In genomic region chr4:26584725-26585124, GRCh38 we compare ENCODE assay signal across 8 cellular contexts. TPM values are rescaled to one million over a fixed set of nuclear protein-coding genes. Genes with fewer than 3 reads are reported as not detected.
DNase-seq lines count a peak whose midpoint lies in the region; ATAC-seq, FAIRE-seq and TF ChIP-seq lines count a peak whose summit lies in the region.

No MANE protein-coding gene starts in this region.

- H2AFZ ChIP-seq in OCI-LY1 (ENCODE audit: low read length) (no peak overlapping the region), H1 (ENCODE audit: low read length) (no peak overlapping the region), neural progenitor cell (replicated peaks) (peak overlapping the region; percentile 98)

- H3K27me3 ChIP-seq in CD4-positive, alpha-beta T cell (ENCODE audit: control insufficient read depth, insufficient read depth, low read length): no peaks in the 10 kb centered on the region
- H3K27me3 ChIP-seq in OCI-LY1 (ENCODE audit: insufficient read depth, low read length) (no peaks in the 10 kb centered on the region), H1 (replicated peaks in 1 of 4; ENCODE audit: control insufficient read depth in 3 of 4, extremely low read depth in 1 of 4, insufficient read depth in 3 of 4, low read length in 3 of 4) (no peaks in the 10 kb centered on the region), neural progenitor cell (no peaks in the 10 kb centered on the region)

- no peak overlapping the region for H4K8ac ChIP-seq in H1 (ENCODE audit: extremely low read depth, insufficient read depth, low read length)

- H3K4me3 Mint-ChIP-seq in CD4-positive, alpha-beta T cell: peak overlapping the region; percentile 96
- peak overlapping the region; percentile 97 for H3K4me3 Mint-ChIP-seq in neural progenitor cell

- no peaks in the 10 kb centered on the region for H3K36me3 ChIP-seq in OCI-LY1 (ENCODE audit: insufficient read depth, low read length)
- H3K36me3 ChIP-seq in H1 (ENCODE audit: control insufficient read depth in 2 of 4, insufficient read depth in 4 of 4, low read length in 3 of 4): no peaks in the 10 kb centered on the region
- no peaks in the 10 kb centered on the region for H3K36me3 ChIP-seq in neural progenitor cell

- H3K23me2 ChIP-seq in H1 (ENCODE audit: low read depth, low read length): peaks cover 6% of the 10 kb centered on the region

- H3F3A ChIP-seq in OCI-LY1 (ENCODE audit: insufficient read depth, low read length) (no peaks in the 10 kb centered on the region), neural progenitor cell (ENCODE audit: low read depth) (no peaks in the 10 kb centered on the region)

- no peak overlapping the region for H2BK15ac ChIP-seq in H1 (ENCODE audit: low read length)

- H3K14ac ChIP-seq in H1 (ENCODE audit: insufficient read length): no peak overlapping the region

- H4K5ac ChIP-seq in H1 (ENCODE audit: insufficient read length, low read depth, low read length): no peak overlapping the region

- intact Hi-C loops in CD4-positive, alpha-beta T cell (cut with DNase I, micrococcal nuclease): loop anchor here (5.0 to 10.0 kb wide), 9 partner anchors 130 to 1272 kb away; partner anchors contain the start of genes RBPJ (in 1 of the 2), STIM2 (in 1 of the 2) and ZCCHC4 (in 1 of the 2)

- FAIRE-seq in H1 (lab: Jason Lieb, UNC): no peak

- no peaks in the 10 kb centered on the region for H4K20me1 ChIP-seq in OCI-LY1 (ENCODE audit: insufficient read depth, low read length)
- no peaks in the 10 kb centered on the region for H4K20me1 ChIP-seq in H1 (replicated peaks in 1 of 2; ENCODE audit: control insufficient read depth in 1 of 2, insufficient read depth in 2 of 2, low read length in 2 of 2)
- no peaks in the 10 kb centered on the region for H4K20me1 ChIP-seq in neural progenitor cell (ENCODE audit: low read depth)

- no peak overlapping the region for H2BK120ac ChIP-seq in H1 (replicated peaks; ENCODE audit: low read depth, low read length)

- no peak overlapping the region for H3K4ac ChIP-seq in H1 (replicated peaks; ENCODE audit: insufficient read length, low read depth, low read length)

- no peak overlapping the region for H2BK20ac ChIP-seq in H1 (ENCODE audit: low read length)

- no peak for TF ChIP-seq RAD21 in H1 (IDR thresholded peaks at IDR 0.05 in 1 of 2, conservative IDR thresholded peaks at IDR 0.05 in 1 of 2; ENCODE audit: low read depth in 2 of 2, low read length in 2 of 2)

- H3K79me2 ChIP-seq in OCI-LY1 (ENCODE audit: insufficient read depth, low read length) (no peaks in the 10 kb centered on the region), H1 (ENCODE audit: control insufficient read depth in 1 of 2, insufficient read depth in 2 of 2, low read length in 2 of 2) (no peaks in the 10 kb centered on the region), neural progenitor cell (ENCODE audit: low read depth) (peaks cover 11% of the 10 kb centered on the region)

- H3K4me3 ChIP-seq in OCI-LY1 (ENCODE audit: low read depth, low read length, poor library complexity, severe bottlenecking): peak overlapping the region; percentile 76
- peak overlapping the region; percentile 47 to 88 (median 74); a peak in 7 of 8 replicates for H3K4me3 ChIP-seq in H1 (ENCODE audit: extremely low read depth in 1 of 4, insufficient read depth in 2 of 4, low read depth in 3 of 4, low read length in 4 of 4)
- H3K4me3 ChIP-seq in neural progenitor cell: peak overlapping the region; percentile 74

- no peaks in the 10 kb centered on the region for H3K79me1 ChIP-seq in H1 (ENCODE audit: low read depth, low read length)

- 50% methylated on average over 4 of the region's 4 CpGs; no CpG with 5 or more reads in 1 of the 2 experiments for WGBS in H1 (ENCODE audit: extremely low coverage in 1 of 2, insufficient coverage in 1 of 2, insufficient read length in 1 of 2, insufficient replicate concordance in 2 of 2, low coverage in 1 of 2, low lambda C conversion rate in 2 of 2, missing lambda C conversion rate in 1 of 2), 2 experiments

- peak overlapping the region; percentile 95 for H3K27ac Mint-ChIP-seq in CD4-positive, alpha-beta T cell
- peak overlapping the region; percentile 86 for H3K27ac Mint-ChIP-seq in neural progenitor cell

- no peak overlapping the region for H2AK5ac ChIP-seq in H1 (ENCODE audit: low read depth, low read length)

- H3K4me1 Mint-ChIP-seq in CD4-positive, alpha-beta T cell (ENCODE audit: low read depth): peaks cover 34% of the 10 kb centered on the region
- peaks cover 16% of the 10 kb centered on the region for H3K4me1 Mint-ChIP-seq in neural progenitor cell

- no peak for TF ChIP-seq EP300 in H1 (IDR thresholded peaks at IDR 0.05; ENCODE audit: borderline replicate concordance in 1 of 2, low read depth in 2 of 2, low read length in 2 of 2)

- H4K91ac ChIP-seq in H1 (replicated peaks; ENCODE audit: insufficient read length, low read length): no peak overlapping the region

- TF ChIP-seq CTCF in CD4-positive, alpha-beta T cell (IDR thresholded peaks at IDR 0.05): no peak
- no peak for TF ChIP-seq CTCF in OCI-LY1 (IDR thresholded peaks at IDR 0.05; ENCODE audit: low read length)
- TF ChIP-seq CTCF in H1 (IDR thresholded peaks at IDR 0.05; ENCODE audit: control extremely low read depth in 1 of 3, insufficient read depth in 1 of 3, low read depth in 1 of 3, low read length in 3 of 3): no peak
- no peak for TF ChIP-seq CTCF in neural progenitor cell (IDR thresholded peaks at IDR 0.05)

- H3K27ac ChIP-seq in CD4-positive, alpha-beta T cell (ENCODE audit: low read depth, low read length): peak overlapping the region; percentile 85
- H3K27ac ChIP-seq in OCI-LY1 (ENCODE audit: low read depth, low read length, poor library complexity, severe bottlenecking): no peak overlapping the region
- no peak overlapping the region for H3K27ac ChIP-seq in H1 (ENCODE audit: low read depth, low read length)
- no peak overlapping the region for H3K27ac ChIP-seq in neural progenitor cell

- H3K23ac ChIP-seq in H1 (ENCODE audit: insufficient read length): no peak overlapping the region

- no peak for ATAC-seq in CD4-positive, alpha-beta T cell (ENCODE audit: poor library complexity)
- no peak for ATAC-seq in GM21381 (IDR thresholded peaks at IDR 0.05; ENCODE audit: unreplicated experiment)
- ATAC-seq in HG03045 (IDR thresholded peaks at IDR 0.05; ENCODE audit: unreplicated experiment): no peak

- no peak for TF ChIP-seq POLR2A in H1 (IDR thresholded peaks at IDR 0.05; ENCODE audit: control extremely low read depth in 1 of 2, low read depth in 2 of 2, low read length in 2 of 2)
- no peak for TF ChIP-seq POLR2A in erythroblast (IDR thresholded peaks at IDR 0.05; ENCODE audit: low read length)

- H3K9me3 ChIP-seq in CD4-positive, alpha-beta T cell (ENCODE audit: control insufficient read depth, low read length): no peaks in the 10 kb centered on the region
- H3K9me3 ChIP-seq in OCI-LY1 (ENCODE audit: low read length) (no peaks in the 10 kb centered on the region), H1 (ENCODE audit: insufficient read depth in 2 of 2, low read depth in 1 of 2, low read length in 1 of 2) (no peaks in the 10 kb centered on the region), neural progenitor cell (ENCODE audit: low read depth) (no peaks in the 10 kb centered on the region)

- H3K56ac ChIP-seq in H1 (replicated peaks; ENCODE audit: insufficient read length, low read depth, low read length): no peak overlapping the region

- no peaks in the 10 kb centered on the region for H3K9me2 ChIP-seq in OCI-LY1 (ENCODE audit: low read depth, low read length)

- no peaks in the 10 kb centered on the region for H3K9me3 Mint-ChIP-seq in CD4-positive, alpha-beta T cell
- peaks cover 8% of the 10 kb centered on the region for H3K9me3 Mint-ChIP-seq in neural progenitor cell

- DNase-seq in CD4-positive, alpha-beta T cell: no peak
- no peak for DNase-seq in H1 (ENCODE audit: low read depth in 1 of 2, low spot score in 2 of 2)
- DNase-seq in neural progenitor cell (ENCODE audit: low spot score): no peak
- no peak for DNase-seq in erythroblast (lab: John Stamatoyannopoulos, UW)
- no peak for DNase-seq in NK-92 treated with Interleukin-12 subunit alpha and Interleukin-12 subunit beta, amount 100 ng/mL, for 24 hours (lab: John Stamatoyannopoulos, UW)

- H3K36me3 Mint-ChIP-seq in CD4-positive, alpha-beta T cell (ENCODE audit: low read depth): peaks cover 19% of the 10 kb centered on the region
- peaks cover 9% of the 10 kb centered on the region for H3K36me3 Mint-ChIP-seq in neural progenitor cell

- H3K27me3 Mint-ChIP-seq in CD4-positive, alpha-beta T cell: peaks cover under 1% of the 10 kb centered on the region
- H3K27me3 Mint-ChIP-seq in neural progenitor cell (ENCODE audit: insufficient read depth, low read depth): peaks cover 2% of the 10 kb centered on the region

- H3K18ac ChIP-seq in H1 (ENCODE audit: extremely low read depth, low read length): no peak overlapping the region

- H3K9ac ChIP-seq in OCI-LY1 (ENCODE audit: low read length) (peak overlapping the region; percentile 63), H1 (replicated peaks in 1 of 4; ENCODE audit: extremely low read depth in 1 of 4, low read depth in 3 of 4, low read length in 3 of 4) (peak overlapping the region in 1 of 4 experiments; percentile 56; a peak in 1 of 7 replicates), neural progenitor cell (peak overlapping the region; percentile 34)

- CTCF ChIA-PET in CD4-positive, alpha-beta T cell (lab: Charles Lee): interaction anchor here (1.4 to 2.2 kb wide), 2 partner anchors 126 to 426 kb away, joined by 5 to 7 read pairs; no protein-coding TSS in a partner anchor
- CTCF ChIA-PET in H1 (lab: Charles Lee; ENCODE audit: partially characterized antibody): interaction anchor here (0.6 to 1.4 kb wide), 6 partner anchors 45 to 423 kb away, joined by 3 to 5 read pairs (median 3); no protein-coding TSS in a partner anchor

- H2BK5ac ChIP-seq in H1 (ENCODE audit: low read depth, low read length): no peak overlapping the region

- peak overlapping the region; percentile 73 for H3K4me2 ChIP-seq in OCI-LY1 (ENCODE audit: low read length)
- H3K4me2 ChIP-seq in H1 (ENCODE audit: insufficient read depth in 1 of 2, low read depth in 2 of 2, low read length in 2 of 2): peak overlapping the region; percentile 67 to 89
- H3K4me2 ChIP-seq in neural progenitor cell: peak overlapping the region; percentile 87

- POLR2A ChIA-PET in CD4-positive, alpha-beta T cell (lab: Charles Lee): interaction anchor here (0.7 to 3.0 kb wide), 13 partner anchors 10 to 2000 kb away, joined by 3 to 31 read pairs (median 8); partner anchors contain the start of genes DHX15, RBPJ, SEPSECS and STIM2
- POLR2A ChIA-PET in H1 (lab: Charles Lee; ENCODE audit: partially characterized antibody): interaction anchor here (0.7 to 1.2 kb wide), 2 partner anchors 10 to 91 kb away, joined by 3 to 6 read pairs; no protein-coding TSS in a partner anchor

- no peak overlapping the region for H2BK12ac ChIP-seq in H1 (ENCODE audit: low read depth, low read length)

- peaks cover 17% of the 10 kb centered on the region for H3K4me1 ChIP-seq in OCI-LY1 (ENCODE audit: insufficient read depth, low read length, severe bottlenecking)
- H3K4me1 ChIP-seq in H1 (replicated peaks in 1 of 4; ENCODE audit: control insufficient read depth in 3 of 4, insufficient read depth in 4 of 4, low read length in 3 of 4): peaks cover 0 to 6% (median 1%) of the 10 kb centered on the region in 4 experiments; a peak in 2 of 7 replicates
- peaks cover 5% of the 10 kb centered on the region for H3K4me1 ChIP-seq in neural progenitor cell

RNA-seq across cellular contexts. Expression of gene TBC1D19, which starts 0.8 kb away (rescaled TPM):
- total RNA-seq in CD4-positive, alpha-beta T cell: 1 to 10 TPM; 4.0 to 4.8 TPM
- total RNA-seq in H1 (2021; fragmentation: NEBNext Ultra II Directional; extraction: Animal tissue kit (Norgen Biotek cat#: 25700)): 2.1 and 3.5 TPM in 2 replicates
- polyA plus RNA-seq in H1 (2011; rRNA removed): 1.3 and 1.9 TPM in 2 replicates
- 1.9 TPM for polyA plus RNA-seq in H1 (2011; cell fraction: cytosol; rRNA removed)
- 0.94 TPM for polyA plus RNA-seq in H1 (2011; cell fraction: nucleus; rRNA removed)
- polyA plus RNA-seq in H1 (2012, experiment 1 of 2): 1.1 to 2.2 TPM (median 1.2 TPM) in 4 replicates
- polyA plus RNA-seq in H1 (2012, experiment 2 of 2): 0.17 TPM
- 1.2 TPM for polyA plus RNA-seq in H1 (2013, experiment 1 of 2)
- polyA plus RNA-seq in H1 (2013, experiment 2 of 2): 1.3 TPM
- 3.3 and 4.6 TPM in 2 replicates for polyA minus RNA-seq in H1 (2011; rRNA and poly(A)+ RNA removed)
- polyA minus RNA-seq in H1 (2011; cell fraction: cytosol; rRNA and poly(A)+ RNA removed): 3.0 TPM
- polyA minus RNA-seq in H1 (2011; cell fraction: nucleus; rRNA and poly(A)+ RNA removed): 8.8 TPM
- total RNA-seq in neural progenitor cell (ENCODE audit: low replicate concordance): 16.8 and 30.7 TPM in 2 replicates
